In the genomic region with DNA sequence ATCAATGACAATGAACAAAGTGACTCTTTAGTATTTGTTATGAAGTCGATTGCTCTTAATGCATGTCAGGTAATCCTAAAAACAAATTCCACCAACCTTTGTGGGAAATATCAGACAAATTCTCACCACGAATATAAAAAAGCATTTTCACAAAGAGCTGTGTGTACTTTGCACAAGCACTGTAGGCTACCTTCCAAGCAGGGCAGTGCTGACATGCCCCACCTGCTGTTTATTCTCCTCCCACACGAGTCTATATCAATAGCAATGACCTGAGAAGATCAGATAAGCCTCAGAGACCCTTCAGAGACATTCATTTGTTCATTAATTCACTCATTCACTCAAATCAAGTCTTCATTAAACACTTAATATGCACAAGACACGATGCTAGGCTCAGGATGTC, we compare ENCODE assay signal across 20 cellular contexts.
"Had no signal": no experiment of that assay in that cellular context is flagged by ENCODE, and none has a peak within 500 bp of the region (broad histone marks: within the 10 kb centered on the region; RNA-seq: fewer than 3 reads in every experiment).

No MANE protein-coding gene starts in this region.

- H3K9me3 ChIP-seq: gastrocnemius medialis, heart right ventricle, left lung, lower lobe of right lung, pancreas, suprapubic skin, tibial artery, upper lobe of left lung, uterus had no signal

- H3K27ac ChIP-seq: gastrocnemius medialis, heart right ventricle, left lung, lower lobe of right lung, pancreas, suprapubic skin, tibial artery, upper lobe of left lung, uterus had no signal

- ATAC-seq: esophagus mucosa; gastrocnemius medialis; heart right ventricle; left lung; lower lobe of right lung; right cardiac atrium; stimulated activated effector memory CD8-positive, alpha-beta T cell treated with anti-CD3 and anti-CD28 coated beads, Interleukin-12 subunit alpha, Interleukin-12 subunit beta, amount 100 ng/mL, for 72 hours; stimulated activated naive CD8-positive, alpha-beta T cell treated with anti-CD3 and anti-CD28 coated beads, Interleukin-15, Interleukin-2, amounts not matched to agents 100 U/mL and 50 U/mL, for 24 hours had no signal

- H3K4me3 ChIP-seq: gastrocnemius medialis, heart right ventricle, left lung, lower lobe of right lung, pancreas, suprapubic skin, tibial artery, upper lobe of left lung, uterus had no signal

- DNase-seq: effector memory CD4-positive, alpha-beta T cell; gastrocnemius medialis; heart right ventricle; hypothalamus; kidney glomerular epithelial cell; left lung; lower lobe of right lung; midbrain; occipital lobe; pancreas; right cardiac atrium; stimulated activated CD4-positive, alpha-beta T cell treated with anti-CD3 and anti-CD28 coated beads, Interleukin-4, amount 100 ng/mL, for 1 hour; stimulated activated CD8-positive, alpha-beta memory T cell treated with anti-CD3 and anti-CD28 coated beads, Interleukin-4, amount 100 ng/mL, for 48 hours; stimulated activated naive CD8-positive, alpha-beta T cell treated with anti-CD3 and anti-CD28 coated beads, Interleukin-15, Interleukin-2, amounts not matched to agents 100 U/mL and 50 U/mL, for 24 hours; tibial artery; upper lobe of left lung; uterus had no signal

- H3K27me3 ChIP-seq: gastrocnemius medialis, left lung, pancreas, suprapubic skin, tibial artery, upper lobe of left lung, uterus had no signal

- H3K36me3 ChIP-seq: gastrocnemius medialis, heart right ventricle, left lung, lower lobe of right lung, pancreas, suprapubic skin, tibial artery, upper lobe of left lung, uterus had no signal

- H3K4me1 ChIP-seq: gastrocnemius medialis, heart right ventricle, left lung, lower lobe of right lung, pancreas, upper lobe of left lung, uterus had no signal
